20 cellular contexts compared by ENCODE assay signal in the genomic region with DNA sequence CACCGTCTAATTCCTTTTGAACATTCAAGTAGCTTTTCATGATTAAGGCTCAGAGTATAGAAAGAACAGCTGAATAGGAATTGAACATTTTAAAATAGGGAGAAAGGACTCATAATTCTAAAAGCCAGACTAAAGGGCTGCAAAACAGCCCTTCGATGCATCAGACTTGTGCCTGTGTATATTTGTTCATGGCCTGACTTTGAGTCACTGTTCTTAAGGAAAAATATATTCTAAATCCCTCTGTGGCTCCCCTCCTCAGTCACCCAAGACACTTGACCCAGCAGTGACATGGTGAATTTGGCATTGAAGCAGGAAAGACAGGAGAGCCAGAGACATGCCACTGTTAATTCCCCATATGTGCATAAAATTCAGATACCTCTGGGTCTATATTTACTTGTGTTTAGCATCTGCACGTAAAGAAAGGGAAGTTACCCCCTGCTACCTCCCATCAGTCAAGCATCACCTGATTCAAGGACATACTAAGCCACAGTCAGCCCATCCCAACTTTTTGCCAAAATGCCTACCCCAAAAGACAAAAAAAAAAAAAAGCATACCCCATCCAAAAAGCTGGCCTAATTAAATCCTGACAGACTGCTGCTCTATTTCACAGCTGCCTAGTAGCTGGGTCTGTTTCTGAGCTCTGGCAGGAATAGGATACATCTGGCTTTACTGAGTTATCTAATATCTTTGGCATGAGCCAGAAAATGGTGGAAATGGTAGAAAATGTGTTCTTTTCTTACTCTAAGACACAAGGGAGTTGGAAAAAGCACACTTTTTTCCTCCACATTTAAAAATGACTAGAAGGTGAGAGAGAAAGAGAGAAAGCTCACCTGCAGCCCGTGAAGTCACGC.
DNase-seq lines count a peak whose midpoint lies in the region; ATAC-seq and TF ChIP-seq lines count a peak whose summit lies in the region.
"Had no signal": no experiment of that assay in that cellular context is flagged by ENCODE, and none has a peak within 500 bp of the region (broad histone marks: within the 10 kb centered on the region; RNA-seq: fewer than 3 reads in every experiment).

No MANE protein-coding gene starts in this region.

- H3K4me2 ChIP-seq in BLaER1, result peak overlapping the region; percentile 13

- no peaks in the 10 kb centered on the region for H3K36me3 Mint-ChIP-seq in activated naive CD4-positive, alpha-beta T cell treated with anti-CD3 and anti-CD28 coated beads, Interleukin-2, amount 10 ng/mL, durations not matched to agents 7 days and 5 days
- H3K36me3 Mint-ChIP-seq: immature natural killer cell had no signal

- no peaks in the 10 kb centered on the region for H3K27me3 ChIP-seq in BLaER1
- no peaks in the 10 kb centered on the region for H3K27me3 ChIP-seq in thyroid gland
- H3K27me3 ChIP-seq: gastroesophageal sphincter, suprapubic skin had no signal

- H3K36me3 ChIP-seq in BLaER1 (peaks cover 53% of the 10 kb centered on the region), thyroid gland (no peaks in the 10 kb centered on the region)

- no peak for TF ChIP-seq CTCF in thyroid gland (IDR thresholded peaks at IDR 0.05)

- CTCF ChIA-PET in activated naive CD4-positive, alpha-beta T cell treated with anti-CD3 and anti-CD28 coated beads, Interleukin-2, amount 10 ng/mL, durations not matched to agents 7 days and 5 days (lab: Charles Lee), result no interaction called here

- H3K4me3 ChIP-seq in BLaER1, result no peak overlapping the region
- no peak overlapping the region for H3K4me3 ChIP-seq in thyroid gland (replicated peaks in 1 of 3)
- H3K4me3 ChIP-seq: gastroesophageal sphincter, suprapubic skin had no signal

- H3K4me3 Mint-ChIP-seq in activated naive CD4-positive, alpha-beta T cell treated with anti-CD3 and anti-CD28 coated beads, Interleukin-2, amount 10 ng/mL, durations not matched to agents 7 days and 5 days, result no peak overlapping the region
- H3K4me3 Mint-ChIP-seq: activated naive CD8-positive, alpha-beta T cell treated with anti-CD3 and anti-CD28 coated beads, Interleukin-2, amount 50 U/mL, for 24 hours; activated T-cell treated with anti-CD3 and anti-CD28 coated beads, Interleukin-2, amount 50 U/mL, for 4 hours; B cell; immature natural killer cell had no signal

- no peak overlapping the region for H3K9ac ChIP-seq in BLaER1

- H3K4me1 ChIP-seq in BLaER1, result peaks cover 20% of the 10 kb centered on the region
- H3K4me1 ChIP-seq in thyroid gland, result no peaks in the 10 kb centered on the region

- H3K9me3 ChIP-seq in BLaER1 (no peaks in the 10 kb centered on the region), thyroid gland (no peaks in the 10 kb centered on the region)
- H3K9me3 ChIP-seq: gastroesophageal sphincter, suprapubic skin had no signal

- H3K27ac ChIP-seq in BLaER1 (no peak overlapping the region), thyroid gland (no peak overlapping the region)
- H3K27ac ChIP-seq: gastroesophageal sphincter, suprapubic skin had no signal

- H3K9me3 Mint-ChIP-seq in activated naive CD4-positive, alpha-beta T cell treated with anti-CD3 and anti-CD28 coated beads, Interleukin-2, amount 10 ng/mL, durations not matched to agents 7 days and 5 days, result no peaks in the 10 kb centered on the region
- H3K9me3 Mint-ChIP-seq: activated naive CD8-positive, alpha-beta T cell treated with anti-CD3 and anti-CD28 coated beads, Interleukin-2, amount 50 U/mL, for 24 hours; activated T-cell treated with anti-CD3 and anti-CD28 coated beads, Interleukin-2, amount 50 U/mL, for 4 hours; immature natural killer cell had no signal

- peaks cover 7% of the 10 kb centered on the region; the same call in 1 of the 2 replicates for H4K20me1 ChIP-seq in BLaER1

- ATAC-seq in HG03565 (IDR thresholded peaks at IDR 0.05; ENCODE audit: unreplicated experiment), result no peak
- no peak for ATAC-seq in HG03457 (IDR thresholded peaks at IDR 0.05; ENCODE audit: unreplicated experiment)
- ATAC-seq: activated naive CD8-positive, alpha-beta T cell treated with anti-CD3 and anti-CD28 coated beads, Interleukin-2, amount 50 U/mL, for 24 hours; activated T-cell treated with anti-CD3 and anti-CD28 coated beads, Interleukin-2, amount 50 U/mL, for 4 hours; gastroesophageal sphincter; HCT116 had no signal

- DNase-seq in NCI-H446 treated with DMSO at 0.1 percent for 48 hours (lab: John Stamatoyannopoulos, UW) (peak; percentile 84), fibroblast of peridontal ligament (ENCODE audit: extremely low read depth) (peak; percentile 75), myocyte (ENCODE audit: low read depth) (peak; percentile 44), thyroid gland (no peak)
- DNase-seq in activated naive CD4-positive, alpha-beta T cell treated with anti-CD3 and anti-CD28 coated beads, Interleukin-2, amount 10 ng/mL, durations not matched to agents 7 days and 5 days, result no peak
- DNase-seq: activated CD4-positive, alpha-beta T cell treated with anti-CD3 and anti-CD28 coated beads for 4 hours; activated naive CD8-positive, alpha-beta T cell treated with anti-CD3 and anti-CD28 coated beads, Interleukin-2, amount 50 U/mL, for 24 hours; activated T-cell treated with anti-CD3 and anti-CD28 coated beads, Interleukin-2, amount 50 U/mL, for 4 hours; immature natural killer cell; KG1; NCI-H1417 treated with DMSO at 0.1 percent for 48 hours; NCI-H774; stimulated activated CD4-positive, alpha-beta T cell treated with anti-CD3 and anti-CD28 coated beads, Interleukin-15, amount 100 ng/mL, for 24 hours had no signal

- H3K27me3 Mint-ChIP-seq in activated naive CD4-positive, alpha-beta T cell treated with anti-CD3 and anti-CD28 coated beads, Interleukin-2, amount 10 ng/mL, durations not matched to agents 7 days and 5 days, result no peaks in the 10 kb centered on the region

- H3K4me1 Mint-ChIP-seq in activated naive CD4-positive, alpha-beta T cell treated with anti-CD3 and anti-CD28 coated beads, Interleukin-2, amount 10 ng/mL, durations not matched to agents 7 days and 5 days, result no peaks in the 10 kb centered on the region
- H3K4me1 Mint-ChIP-seq: activated naive CD8-positive, alpha-beta T cell treated with anti-CD3 and anti-CD28 coated beads, Interleukin-2, amount 50 U/mL, for 24 hours; B cell; immature natural killer cell had no signal

- no peak overlapping the region for H3K27ac Mint-ChIP-seq in activated naive CD4-positive, alpha-beta T cell treated with anti-CD3 and anti-CD28 coated beads, Interleukin-2, amount 10 ng/mL, durations not matched to agents 7 days and 5 days
- H3K27ac Mint-ChIP-seq: activated naive CD8-positive, alpha-beta T cell treated with anti-CD3 and anti-CD28 coated beads, Interleukin-2, amount 50 U/mL, for 24 hours; B cell; immature natural killer cell had no signal

- WGBS in thyroid gland, 2 donors, result 57 to 61% methylated on average over 5 of the region's 5 CpGs

- TF ChIP-seq POLR2A in thyroid gland (IDR thresholded peaks at IDR 0.05), result no peak

- intact Hi-C loops in thyroid gland (cut with DNase I), result no loop called here

Comparison
In these comparisons a context has a peak if more than half of its experiments do, and no peak if none do; other contexts are left out.
1. DNase-seq: peak in NCI-H446 treated with DMSO at 0.1 percent for 48 hours (single experiment), fibroblast of peridontal ligament (single experiment) and myocyte (single experiment); none in thyroid gland (0 of 2) and activated naive CD4-positive, alpha-beta T cell treated with anti-CD3 and anti-CD28 coated beads, Interleukin-2, amount 10 ng/mL, durations not matched to agents 7 days and 5 days (single experiment).